Comparison of ENCODE assay signal across 1 cellular context in the genomic region with DNA sequence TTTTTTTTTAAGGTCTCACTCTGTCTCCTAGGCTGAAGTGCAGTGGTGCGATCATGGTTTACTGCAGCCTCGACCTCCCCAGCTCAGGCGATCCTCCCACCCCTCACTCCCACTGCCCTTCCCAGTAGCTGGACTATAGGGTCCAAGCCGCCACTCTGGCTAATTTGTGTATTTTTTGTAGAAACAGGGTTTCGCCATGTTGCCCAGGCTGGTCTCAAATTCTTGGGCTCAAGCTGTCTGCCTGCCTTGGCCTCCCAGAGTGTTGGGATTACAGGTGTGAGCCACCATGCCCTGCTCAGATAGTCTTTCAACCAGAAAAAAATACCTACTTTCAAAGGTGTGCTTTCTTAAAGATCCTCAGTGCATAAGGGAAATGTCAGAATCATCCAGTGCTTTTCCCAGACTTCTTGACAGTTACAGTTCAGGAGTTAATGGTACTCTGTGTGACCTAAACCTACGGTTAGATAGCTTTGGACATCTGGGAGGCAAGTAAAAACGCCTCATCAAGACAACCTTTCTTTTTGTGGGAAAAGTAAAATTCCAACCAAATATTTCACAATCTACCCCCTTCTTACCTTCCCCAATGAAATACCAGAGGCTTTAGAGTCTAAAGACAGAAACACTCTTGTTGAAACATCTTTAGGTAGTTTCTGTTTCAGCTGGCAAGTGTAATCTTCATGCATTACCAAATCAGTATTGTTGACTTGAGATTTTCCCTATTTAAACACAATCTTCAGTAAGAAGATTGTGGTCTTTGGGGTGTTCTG.
TF ChIP-seq lines count a peak whose summit lies in the region.

No MANE protein-coding gene starts in this region.

TF ChIP-seq in IMR-90, 13 proteins besides CTCF, POLR2A, EP300 and RAD21 (continued from another document):
- TF ChIP-seq RCOR1 (IDR thresholded peaks at IDR 0.05; ENCODE audit: insufficient replicate concordance, low read length) (no peak), MXI1 (IDR thresholded peaks at IDR 0.05; ENCODE audit: borderline replicate concordance, low read depth, low read length) (no peak)
